2 cellular contexts compared by ENCODE assay signal in genomic region chr3:156729460-156730179, GRCh38.
TF ChIP-seq lines count a peak whose summit lies in the region.

No MANE protein-coding gene starts in this region.

TF ChIP-seq in IMR-90, 13 proteins besides CTCF, POLR2A, EP300 and RAD21:
- TF ChIP-seq FOS (IDR thresholded peaks at IDR 0.05; ENCODE audit: low read depth, low read length) (no peak), MAZ (IDR thresholded peaks at IDR 0.05; ENCODE audit: borderline replicate concordance, low read depth, low read length) (no peak), NFE2L2 (IDR thresholded peaks at IDR 0.05; ENCODE audit: low read depth, low read length) (no peak), CEBPB (IDR thresholded peaks at IDR 0.05; ENCODE audit: low read depth, low read length) (no peak), MXI1 (IDR thresholded peaks at IDR 0.05; ENCODE audit: borderline replicate concordance, low read depth, low read length) (no peak), CHD1 (IDR thresholded peaks at IDR 0.05; ENCODE audit: low read depth, low read length) (no peak), SMC3 (IDR thresholded peaks at IDR 0.05; ENCODE audit: low read depth, low read length) (no peak), RFX5 (IDR thresholded peaks at IDR 0.05; ENCODE audit: low read depth, low read length) (no peak), BHLHE40 (IDR thresholded peaks at IDR 0.05; ENCODE audit: low read depth, low read length) (no peak), RCOR1 (IDR thresholded peaks at IDR 0.05; ENCODE audit: insufficient replicate concordance, low read length) (no peak), MAFK (IDR thresholded peaks at IDR 0.05; ENCODE audit: low read depth, low read length) (no peak)
- TF ChIP-seq, protein P1, sequence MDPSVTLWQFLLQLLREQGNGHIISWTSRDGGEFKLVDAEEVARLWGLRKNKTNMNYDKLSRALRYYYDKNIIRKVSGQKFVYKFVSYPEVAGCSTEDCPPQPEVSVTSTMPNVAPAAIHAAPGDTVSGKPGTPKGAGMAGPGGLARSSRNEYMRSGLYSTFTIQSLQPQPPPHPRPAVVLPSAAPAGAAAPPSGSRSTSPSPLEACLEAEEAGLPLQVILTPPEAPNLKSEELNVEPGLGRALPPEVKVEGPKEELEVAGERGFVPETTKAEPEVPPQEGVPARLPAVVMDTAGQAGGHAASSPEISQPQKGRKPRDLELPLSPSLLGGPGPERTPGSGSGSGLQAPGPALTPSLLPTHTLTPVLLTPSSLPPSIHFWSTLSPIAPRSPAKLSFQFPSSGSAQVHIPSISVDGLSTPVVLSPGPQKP (IDR thresholded peaks at IDR 0.05; ENCODE audit: borderline replicate concordance, low read depth, low read length) = no peak
- TF ChIP-seq, protein P2, sequence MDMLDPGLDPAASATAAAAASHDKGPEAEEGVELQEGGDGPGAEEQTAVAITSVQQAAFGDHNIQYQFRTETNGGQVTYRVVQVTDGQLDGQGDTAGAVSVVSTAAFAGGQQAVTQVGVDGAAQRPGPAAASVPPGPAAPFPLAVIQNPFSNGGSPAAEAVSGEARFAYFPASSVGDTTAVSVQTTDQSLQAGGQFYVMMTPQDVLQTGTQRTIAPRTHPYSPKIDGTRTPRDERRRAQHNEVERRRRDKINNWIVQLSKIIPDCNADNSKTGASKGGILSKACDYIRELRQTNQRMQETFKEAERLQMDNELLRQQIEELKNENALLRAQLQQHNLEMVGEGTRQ (IDR thresholded peaks at IDR 0.05; ENCODE audit: low read depth, low read length) = no peak
TF ChIP-seq in IMR-90: peak in this region for 0.

TF ChIP-seq in K562, 482 proteins besides CTCF, POLR2A, EP300 and RAD21:
- TF ChIP-seq, protein P3, sequence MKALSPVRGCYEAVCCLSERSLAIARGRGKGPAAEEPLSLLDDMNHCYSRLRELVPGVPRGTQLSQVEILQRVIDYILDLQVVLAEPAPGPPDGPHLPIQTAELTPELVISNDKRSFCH (CRISPR knock-in tag; IDR thresholded peaks at IDR 0.05) = no peak
- TF ChIP-seq, protein P3 (tag; IDR thresholded peaks at IDR 0.05) = no peak
- TF ChIP-seq ZNF696 (CRISPR knock-in tag; conservative IDR thresholded peaks at IDR 0.05) (no peak), ARID4B (CRISPR knock-in tag; IDR thresholded peaks at IDR 0.05) (no peak), ZNF224 (CRISPR knock-in tag; IDR thresholded peaks at IDR 0.05) (no peak), SMARCC2 (IDR thresholded peaks at IDR 0.05; ENCODE audit: low read depth) (no peak), IRF2 (CRISPR knock-in tag; IDR thresholded peaks at IDR 0.05) (no peak), FOXK2 (conservative IDR thresholded peaks at IDR 0.05 in 1 of 2, IDR thresholded peaks at IDR 0.05 in 1 of 2; ENCODE audit: low read depth in 2 of 2) (no peak)
